Comparison of ENCODE assay signal across 8 cellular contexts in genomic region chr6:21665436-21666199, GRCh38.
A peak's percentile ranks its signal among the peaks of the same experiment; 100 is the strongest.
DNase-seq lines count a peak whose midpoint lies in the region; FAIRE-seq and TF ChIP-seq lines count a peak whose summit lies in the region.

No MANE protein-coding gene starts in this region.

- peak overlapping the region; percentile 78 for H3K4me3 ChIP-seq in ACC112 (ENCODE audit: low read depth, low read length)
- H3K4me3 ChIP-seq in dorsolateral prefrontal cortex, result peak overlapping the region in 58 of 59 donors; percentile 1 to 68 (median 46)
- H3K4me3 ChIP-seq in muscle layer of colon (ENCODE audit: low read depth in 1 of 2, low read length in 2 of 2), result peak overlapping the region; percentile 74 to 87
- H3K4me3 ChIP-seq in small intestine (ENCODE audit: low read depth in 1 of 2, low read length in 2 of 2), result peak overlapping the region in 1 of 2 donors; percentile 17

- H3K9ac ChIP-seq in muscle layer of colon (ENCODE audit: low read length), result no peak overlapping the region

- DNase-seq in HuH-7 (ENCODE audit: low spot score) (peak; percentile 22), dorsolateral prefrontal cortex (no peak), SHP77 treated with DMSO at 0.1 percent for 48 hours (lab: John Stamatoyannopoulos, UW) (no peak), anterior cingulate cortex (lab: John Stamatoyannopoulos, UW) (no peak), small intestine (no peak)
- no peak for DNase-seq in stimulated activated naive CD4-positive, alpha-beta T cell treated with Interleukin-2 at 50 U/mL for 16 hours (lab: John Stamatoyannopoulos, UW)

- no peaks in the 10 kb centered on the region for H3K79me2 ChIP-seq in ACC112 (ENCODE audit: control insufficient read depth, insufficient read depth, low read length, unreplicated experiment)

- H3K27me3 ChIP-seq in ACC112 (ENCODE audit: insufficient read depth, low read length) (peaks cover 54% of the 10 kb centered on the region), dorsolateral prefrontal cortex (peaks cover 0 to 76% (median 48%) of the 10 kb centered on the region in 45 donors), muscle layer of colon (ENCODE audit: control insufficient read depth in 1 of 2, insufficient read depth in 2 of 2, low read length in 2 of 2) (peaks cover 9 to 17% of the 10 kb centered on the region in 2 donors), small intestine (ENCODE audit: control insufficient read depth in 2 of 2, insufficient read depth in 2 of 2, low read length in 2 of 2) (peaks cover 3 to 5% of the 10 kb centered on the region in 2 donors)

- FAIRE-seq in small intestine (lab: Jason Lieb, UNC), result no peak

- H3K9me3 ChIP-seq in muscle layer of colon (ENCODE audit: low read length) (no peaks in the 10 kb centered on the region), small intestine (ENCODE audit: control insufficient read depth, low read depth) (no peaks in the 10 kb centered on the region)

- H3K27ac ChIP-seq in ACC112 (ENCODE audit: low read depth, low read length) (no peak overlapping the region), dorsolateral prefrontal cortex (no peak overlapping the region), muscle layer of colon (ENCODE audit: low read depth, low read length) (no peak overlapping the region), small intestine (ENCODE audit: low read depth in 1 of 2, low read length in 1 of 2) (no peak overlapping the region)

- H2AFZ ChIP-seq in ACC112 (ENCODE audit: low read length, unreplicated experiment), result no peak overlapping the region

- WGBS in small intestine, 3 donors, result 2 to 3% (median 3%) methylated on average over 28 to 35 of the region's 35 CpGs

- intact Hi-C loops in dorsolateral prefrontal cortex (cut with DNase I), result no loop called here

- no peaks in the 10 kb centered on the region for H3K36me3 ChIP-seq in ACC112 (ENCODE audit: insufficient read depth, low read length)
- H3K36me3 ChIP-seq in muscle layer of colon (ENCODE audit: insufficient read depth, low read length), result no peaks in the 10 kb centered on the region
- no peaks in the 10 kb centered on the region for H3K36me3 ChIP-seq in small intestine (ENCODE audit: control insufficient read depth in 2 of 2, insufficient read depth in 2 of 2, low read length in 2 of 2)

- H3K4me1 ChIP-seq in ACC112 (ENCODE audit: control insufficient read depth, insufficient read depth, low read length, unreplicated experiment), result no peaks in the 10 kb centered on the region
- peaks cover 13% of the 10 kb centered on the region for H3K4me1 ChIP-seq in muscle layer of colon (ENCODE audit: insufficient read depth, low read length)
- H3K4me1 ChIP-seq in small intestine (ENCODE audit: control insufficient read depth in 2 of 2, insufficient read depth in 1 of 2, low read depth in 1 of 2, low read length in 1 of 2), result no peaks in the 10 kb centered on the region

- no peak for TF ChIP-seq CTCF in dorsolateral prefrontal cortex (IDR thresholded peaks at IDR 0.05 in 54 of 56, conservative IDR thresholded peaks at IDR 0.05 in 2 of 56; ENCODE audit: low read depth in 1 of 56, partially characterized antibody in 56 of 56)
